23 cellular contexts compared by ENCODE assay signal in the genomic region with DNA sequence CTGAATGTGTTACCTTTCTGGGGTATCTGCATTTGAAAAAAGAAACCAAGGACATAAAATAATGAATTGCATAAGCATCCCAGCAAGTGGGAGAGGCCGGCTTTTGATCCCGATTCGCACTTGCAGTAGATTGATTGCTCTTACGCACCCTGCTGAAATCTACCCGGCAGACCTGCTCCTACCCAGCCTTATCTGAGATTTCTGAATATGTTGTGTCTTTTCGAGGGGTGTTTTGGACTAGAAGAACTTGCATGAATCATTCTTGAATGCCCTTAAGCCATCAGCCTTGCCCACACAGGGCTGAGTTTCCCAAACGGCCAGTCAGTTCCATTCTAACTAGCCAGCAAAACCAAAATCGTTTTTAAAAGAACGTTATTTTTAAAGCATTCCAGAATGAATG.
"Had no signal": no experiment of that assay in that cellular context is flagged by ENCODE, and none has a peak within 500 bp of the region (broad histone marks: within the 10 kb centered on the region; RNA-seq: fewer than 3 reads in every experiment).

No MANE protein-coding gene starts in this region.

- H3K27ac Mint-ChIP-seq: activated naive CD8-positive, alpha-beta T cell; activated T-cell treated with anti-CD3 and anti-CD28 coated beads, Interleukin-2, amount 50 U/mL, for 24 hours; activated T-helper 2 cell treated with anti-CD3 and anti-CD28 coated beads, Interferon-gamma antibody, Interleukin-2, Interleukin-4, amounts not matched to agents 10 μg/mL and 5 μg/mL and 100 μg/mL, durations not matched to agents 14 hours and 24 hours and 36 hours; immature natural killer cell; natural killer cell treated with Interleukin-12 subunit alpha and Interleukin-12 subunit beta and Interleukin-15 and Interleukin-18, amount 100 ng/mL, for 72 hours; stimulated activated effector memory CD8-positive, alpha-beta T cell treated with anti-CD3 and anti-CD28 coated beads, Interleukin-12 subunit alpha, Interleukin-12 subunit beta, amount 100 ng/mL, for 72 hours; T-cell had no signal

- H3K79me2 ChIP-seq: parathyroid adenoma had no signal

- H3K36me3 Mint-ChIP-seq: activated naive CD8-positive, alpha-beta T cell; immature natural killer cell; natural killer cell treated with Interleukin-12 subunit alpha and Interleukin-12 subunit beta and Interleukin-15 and Interleukin-18, amount 100 ng/mL, for 72 hours; stimulated activated effector memory CD8-positive, alpha-beta T cell treated with anti-CD3 and anti-CD28 coated beads, Interleukin-12 subunit alpha, Interleukin-12 subunit beta, amount 100 ng/mL, for 72 hours; T-cell had no signal

- H3K4me1 Mint-ChIP-seq: stimulated activated effector memory CD8-positive, alpha-beta T cell treated with anti-CD3 and anti-CD28 coated beads, Interleukin-12 subunit alpha, Interleukin-12 subunit beta, amount 100 ng/mL, for 72 hours had no signal

- ATAC-seq: body of pancreas; left ventricle myocardium superior; natural killer cell treated with Interleukin-12 subunit alpha and Interleukin-12 subunit beta and Interleukin-15 and Interleukin-18, amount 100 ng/mL, for 72 hours; right cardiac atrium; stimulated activated effector memory CD8-positive, alpha-beta T cell treated with anti-CD3 and anti-CD28 coated beads, Interleukin-12 subunit alpha, Interleukin-12 subunit beta, amount 100 ng/mL, for 72 hours; T-cell had no signal

- H3K27me3 ChIP-seq: body of pancreas, cardiac muscle cell, neutrophil, stomach, upper lobe of left lung had no signal

- H3K9me3 Mint-ChIP-seq: immature natural killer cell; natural killer cell treated with Interleukin-12 subunit alpha and Interleukin-12 subunit beta and Interleukin-15 and Interleukin-18, amount 100 ng/mL, for 72 hours; stimulated activated effector memory CD8-positive, alpha-beta T cell treated with anti-CD3 and anti-CD28 coated beads, Interleukin-12 subunit alpha, Interleukin-12 subunit beta, amount 100 ng/mL, for 72 hours had no signal

- DNase-seq: activated CD4-positive, alpha-beta T cell treated with anti-CD3 and anti-CD28 coated beads, Interleukin-2, amount 50 U/mL, for 4 hours; activated CD8-positive, alpha-beta memory T cell treated with anti-CD3 and anti-CD28 coated beads for 24 hours; activated CD8-positive, alpha-beta memory T cell treated with anti-CD3 and anti-CD28 coated beads, Interleukin-2, amount 50 U/mL, for 4 hours; activated naive CD4-positive, alpha-beta T cell; activated T-cell treated with anti-CD3 and anti-CD28 coated beads, Interleukin-2, amount 50 U/mL, for 24 hours; body of pancreas; cortex of kidney; immature natural killer cell; left ventricle myocardium superior; right cardiac atrium; stimulated activated CD4-positive, alpha-beta T cell treated with anti-CD3 and anti-CD28 coated beads, Interleukin-2, amount 100 ng/mL, for 24 hours; stomach; T-cell; upper lobe of left lung had no signal

- H3K9ac ChIP-seq: parathyroid adenoma had no signal

- H2AFZ ChIP-seq: parathyroid adenoma had no signal

- H3K27ac ChIP-seq: body of pancreas, cardiac muscle cell, epithelial cell of prostate, neutrophil, parathyroid adenoma, skin epidermis, stomach, upper lobe of left lung had no signal

- H3K27me3 Mint-ChIP-seq: activated naive CD8-positive, alpha-beta T cell had no signal

- H3K4me3 Mint-ChIP-seq: activated naive CD8-positive, alpha-beta T cell; activated T-cell treated with anti-CD3 and anti-CD28 coated beads, Interleukin-2, amount 50 U/mL, for 24 hours; immature natural killer cell; natural killer cell treated with Interleukin-12 subunit alpha and Interleukin-12 subunit beta and Interleukin-15 and Interleukin-18, amount 100 ng/mL, for 72 hours; stimulated activated effector memory CD8-positive, alpha-beta T cell treated with anti-CD3 and anti-CD28 coated beads, Interleukin-12 subunit alpha, Interleukin-12 subunit beta, amount 100 ng/mL, for 72 hours; T-cell had no signal

- H3K9me3 ChIP-seq: body of pancreas, neutrophil had no signal

- H3K36me3 ChIP-seq: cardiac muscle cell, neutrophil, stomach, upper lobe of left lung had no signal

- H3K4me3 ChIP-seq: body of pancreas, cardiac muscle cell, skin epidermis, stomach, upper lobe of left lung had no signal
